In genomic region chr22:35337932-35338331, GRCh38 we compare ENCODE assay signal across 14 cellular contexts. TPM values are rescaled to one million over a fixed set of nuclear protein-coding genes. Genes with fewer than 3 reads are reported as not detected.
DNase-seq lines count a peak whose midpoint lies in the region; ATAC-seq, FAIRE-seq and TF ChIP-seq lines count a peak whose summit lies in the region.
"Had no signal": no experiment of that assay in that cellular context is flagged by ENCODE, and none has a peak within 500 bp of the region (broad histone marks: within the 10 kb centered on the region; RNA-seq: fewer than 3 reads in every experiment).

No MANE protein-coding gene starts in this region.

- no peak overlapping the region for H3K27ac Mint-ChIP-seq in T-helper 17 cell
- H3K27ac Mint-ChIP-seq: activated CD4-positive, alpha-beta T cell treated with anti-CD3 and anti-CD28 coated beads, Interleukin-2, amount 10 ng/mL, durations not matched to agents 24 days and 14 days; activated naive CD8-positive, alpha-beta T cell had no signal

- no peaks in the 10 kb centered on the region for H3K4me1 ChIP-seq in sigmoid colon

- peak; percentile 10 for TF ChIP-seq CTCF in GM13976 (IDR thresholded peaks at IDR 0.05; ENCODE audit: borderline replicate concordance, control extremely low read depth, extremely low read depth, insufficient read depth, missing control alignments)
- no peak for TF ChIP-seq CTCF in D721Med (IDR thresholded peaks at IDR 0.05; ENCODE audit: insufficient read depth, missing control alignments)
- no peak for TF ChIP-seq CTCF in sigmoid colon (IDR thresholded peaks at IDR 0.05)

- H3K27ac ChIP-seq in sigmoid colon, result no peak overlapping the region
- H3K27ac ChIP-seq: hepatocyte had no signal

- peaks cover 36 to 97% (median 79%) of the 10 kb centered on the region in 4 donors for H3K36me3 ChIP-seq in sigmoid colon

- WGBS in sigmoid colon, 2 donors, result 89 to 92% methylated on average over 4 of the region's 4 CpGs

- peaks cover 15% of the 10 kb centered on the region for H3K4me1 Mint-ChIP-seq in T-helper 17 cell

- H3K36me3 Mint-ChIP-seq in T-helper 17 cell (ENCODE audit: low read depth), result peaks cover 6% of the 10 kb centered on the region
- H3K36me3 Mint-ChIP-seq: activated naive CD8-positive, alpha-beta T cell had no signal

- no peak for TF ChIP-seq POLR2A in sigmoid colon (IDR thresholded peaks at IDR 0.05)

- H3K27me3 Mint-ChIP-seq in T-helper 17 cell, result no peaks in the 10 kb centered on the region
- H3K27me3 Mint-ChIP-seq: activated CD4-positive, alpha-beta T cell treated with anti-CD3 and anti-CD28 coated beads, Interleukin-2, amount 10 ng/mL, durations not matched to agents 24 days and 14 days; activated naive CD8-positive, alpha-beta T cell had no signal

- ATAC-seq in T-helper 17 cell (peak; percentile 28), GM21825 (IDR thresholded peaks at IDR 0.05; ENCODE audit: unreplicated experiment) (no peak)

- intact Hi-C loops in sigmoid colon (cut with DNase I), result no loop called here

- no peak overlapping the region for H3K4me3 Mint-ChIP-seq in T-helper 17 cell
- H3K4me3 Mint-ChIP-seq: activated CD4-positive, alpha-beta T cell treated with anti-CD3 and anti-CD28 coated beads, Interleukin-2, amount 10 ng/mL, durations not matched to agents 24 days and 14 days; activated naive CD8-positive, alpha-beta T cell had no signal

- TF ChIP-seq EP300 in sigmoid colon (IDR thresholded peaks at IDR 0.05), result no peak

- DNase-seq in COLO668 (lab: John Stamatoyannopoulos, UW; ENCODE audit: unreplicated experiment), result peak; percentile 6
- no peak for DNase-seq in GM13976 (ENCODE audit: low spot score)
- no peak for DNase-seq in T-helper 17 cell
- DNase-seq in left kidney (ENCODE audit: low read depth, low spot score), result peak; percentile 50
- no peak for DNase-seq in D721Med (ENCODE audit: insufficient read length, low spot score)
- DNase-seq in sigmoid colon, result no peak
- no peak for DNase-seq in amniotic stem cell (lab: John Stamatoyannopoulos, UW)
- DNase-seq: activated CD4-positive, alpha-beta T cell treated with anti-CD3 and anti-CD28 coated beads, Interleukin-2, amount 10 ng/mL, durations not matched to agents 24 days and 14 days; DMS153; NCI-H1417 treated with DMSO at 0.1 percent for 48 hours; RPMI8226 had no signal

- no peaks in the 10 kb centered on the region for H3K27me3 ChIP-seq in sigmoid colon
- H3K27me3 ChIP-seq: hepatocyte had no signal

- H3K9me3 ChIP-seq in T-helper 17 cell (ENCODE audit: control insufficient read depth, low read length, poor library complexity, severe bottlenecking) (no peaks in the 10 kb centered on the region), sigmoid colon (no peaks in the 10 kb centered on the region)

- H3K4me3 ChIP-seq in sigmoid colon, result no peak overlapping the region
- H3K4me3 ChIP-seq: hepatocyte had no signal

- in situ Hi-C loops in GM13976 (cut with MboI; ENCODE audit: low sequenced_read_pairs, unreplicated experiment), result no loop called here

- FAIRE-seq in D721Med (lab: Jason Lieb, UNC), result no peak

RNA-seq across cellular contexts. Expression of gene TOM1, which starts 38.2 kb away (rescaled TPM):
- total RNA-seq in T-helper 17 cell (100 to 1,000 TPM; 166 to 178 TPM), sigmoid colon (10 to 100 TPM; 32.5 to 66.5 (median 48.5) TPM)
- polyA plus RNA-seq in sigmoid colon, result 10 to 100 TPM; 48.6 to 56.7 (median 53.2) TPM

RNA-seq across cellular contexts. Expression of gene HMOX1, which starts 43.0 kb away (rescaled TPM):
- total RNA-seq in T-helper 17 cell (1 to 10 TPM; 1.1 to 3.0 TPM), sigmoid colon (100 to 1,000 TPM in 1 of 4 donors, 10 to 100 TPM in 1, 1 to 10 TPM in 2; 5.0 to 107 (median 11.7) TPM)
- polyA plus RNA-seq in sigmoid colon, result 100 to 1,000 TPM in 1 of 3 donors, 10 to 100 TPM in 2; 35.5 to 138 (median 67.9) TPM

Comparison
In these comparisons a context has a peak if more than half of its experiments do, and no peak if none do; other contexts are left out.
1. DNase-seq: peak in COLO668 (single experiment) and left kidney (single experiment); none in GM13976 (single experiment), T-helper 17 cell (0 of 3), D721Med (single experiment), sigmoid colon (single experiment) and amniotic stem cell (single experiment).